ENCODE assay signal across 1 cellular context in genomic region chr3:37162501-37163245, GRCh38.
TF ChIP-seq lines count a peak whose summit lies in the region.

No MANE protein-coding gene starts in this region.

TF ChIP-seq in GM12878, 131 proteins besides CTCF, POLR2A, EP300 and RAD21 (continued from another document):
- TF ChIP-seq LARP7 (IDR thresholded peaks at IDR 0.05) (no peak), ATF7 (IDR thresholded peaks at IDR 0.05; ENCODE audit: low read depth) (no peak), IKZF1 (conservative IDR thresholded peaks at IDR 0.05) (no peak), NFIC (IDR thresholded peaks at IDR 0.05; ENCODE audit: low read depth, low read length) (peak; percentile 45; the same call in 1 of the 2 replicates), CBFB (IDR thresholded peaks at IDR 0.05; ENCODE audit: low read depth) (0 out of 2 replicates have a peak, but pooled peaks have one; percentile 16), NR2F1 (conservative IDR thresholded peaks at IDR 0.05) (no peak), EED (IDR thresholded peaks at IDR 0.05; ENCODE audit: low read depth) (peak; percentile 42), NFXL1 (IDR thresholded peaks at IDR 0.05; ENCODE audit: borderline replicate concordance) (no peak), ATF2 (IDR thresholded peaks at IDR 0.05; ENCODE audit: low read length) (0 out of 2 replicates have a peak, but pooled peaks have one; percentile 20), GABPA (IDR thresholded peaks at IDR 0.05; ENCODE audit: low read depth) (no peak), RCOR1 (conservative IDR thresholded peaks at IDR 0.05; ENCODE audit: low read depth, low read length) (no peak), JUNB (IDR thresholded peaks at IDR 0.05) (peak; percentile 67), YBX1 (IDR thresholded peaks at IDR 0.05) (no peak), PBX3 (IDR thresholded peaks at IDR 0.05; ENCODE audit: insufficient replicate concordance, low read depth, low read length) (no peak), EGR1 (IDR thresholded peaks at IDR 0.05; ENCODE audit: borderline replicate concordance in 1 of 2, low read depth in 2 of 2, low read length in 2 of 2) (no peak), HDGF (IDR thresholded peaks at IDR 0.05) (no peak), ZNF592 (IDR thresholded peaks at IDR 0.05) (no peak), WRNIP1 (IDR thresholded peaks at IDR 0.05; ENCODE audit: borderline replicate concordance, low read depth, low read length) (no peak), PAX5 (IDR thresholded peaks at IDR 0.05; ENCODE audit: borderline replicate concordance, low read depth, low read length) (no peak)
